25 cellular contexts compared by ENCODE assay signal in genomic region chr3:122984007-122984406, GRCh38. TPM values are rescaled to one million over a fixed set of nuclear protein-coding genes. Genes with fewer than 3 reads are reported as not detected.
A peak's percentile ranks its signal among the peaks of the same experiment; 100 is the strongest.
DNase-seq lines count a peak whose midpoint lies in the region; FAIRE-seq and TF ChIP-seq lines count a peak whose summit lies in the region.
"Had no signal": no experiment of that assay in that cellular context is flagged by ENCODE, and none has a peak within 500 bp of the region (broad histone marks: within the 10 kb centered on the region; RNA-seq: fewer than 3 reads in every experiment).

No MANE protein-coding gene starts in this region.

- DNase-seq in H1 (ENCODE audit: low read depth in 1 of 2, low spot score in 2 of 2), result peak in 1 of 2 experiments; percentile 70
- DNase-seq in neural progenitor cell (ENCODE audit: low spot score), result peak; percentile 39
- no peak for DNase-seq in foreskin melanocyte
- no peak for DNase-seq in BE2C
- no peak for DNase-seq in CD1c-positive myeloid dendritic cell (ENCODE audit: extremely low spot score)
- DNase-seq: COR-L47, DMS153, GM23248, IMR-90, Kasumi-1, MG63, NCI-H1048, NCI-H146, NCI-H2081, NCI-H2171 treated with DMSO at 0.1 percent for 48 hours, NCI-H446, NCI-H69, Right ventricle myocardium superior had no signal

- H2BK15ac ChIP-seq in H1 (ENCODE audit: low read length), result peak overlapping the region; percentile 40; the same call in 1 of the 2 replicates

- WGBS in H1 (ENCODE audit: extremely low coverage in 1 of 2, insufficient coverage in 1 of 2, insufficient read length in 1 of 2, insufficient replicate concordance in 2 of 2, low coverage in 1 of 2, low lambda C conversion rate in 2 of 2, missing lambda C conversion rate in 1 of 2), 2 experiments, result 50% methylated on average over 11 of the region's 11 CpGs; no CpG with 5 or more reads in 1 of the 2 experiments

- peaks cover 65% of the 10 kb centered on the region for H3F3A ChIP-seq in neural progenitor cell (ENCODE audit: low read depth)

- H3K4ac ChIP-seq in H1 (replicated peaks; ENCODE audit: insufficient read length, low read depth, low read length), result peak overlapping the region; percentile 87

- H2AFZ ChIP-seq in H1 (ENCODE audit: low read length) (no peak overlapping the region), neural progenitor cell (replicated peaks) (no peak overlapping the region)
- H2AFZ ChIP-seq: GM23248 had no signal

- H3K27ac Mint-ChIP-seq in neural progenitor cell, result peak overlapping the region; percentile 91

- TF ChIP-seq CTCF in H1 (IDR thresholded peaks at IDR 0.05; ENCODE audit: control extremely low read depth in 1 of 3, insufficient read depth in 1 of 3, low read depth in 1 of 3, low read length in 3 of 3) (no peak), neural progenitor cell (IDR thresholded peaks at IDR 0.05) (no peak), BE2C (IDR thresholded peaks at IDR 0.05; ENCODE audit: low read depth, low read length) (no peak)

- peak overlapping the region; percentile 94; the same call in 1 of the 2 replicates for H2BK20ac ChIP-seq in H1 (ENCODE audit: low read length)

- no peak for TF ChIP-seq POLR2A in H1 (IDR thresholded peaks at IDR 0.05; ENCODE audit: control extremely low read depth in 1 of 2, low read depth in 2 of 2, low read length in 2 of 2)

- H3K23me2 ChIP-seq in H1 (ENCODE audit: low read depth, low read length), result peaks cover 2% of the 10 kb centered on the region; the same call in 1 of the 2 replicates

- FAIRE-seq in H1 (lab: Jason Lieb, UNC), result no peak
- FAIRE-seq: GM12891, GM19239, RCC 7860 had no signal

- H3K23ac ChIP-seq in H1 (ENCODE audit: insufficient read length), result no peak overlapping the region

- H3K9me3 ChIP-seq in BLaER1 treated with 17β-estradiol and CSF1 and Interleukin-3, amounts not matched to agents 10 nM and 100 nM (replicated peaks in 1 of 11), result no peaks in the 10 kb centered on the region
- no peaks in the 10 kb centered on the region for H3K9me3 ChIP-seq in HUES6 (ENCODE audit: control insufficient read depth, insufficient read depth, low read depth, low read length)
- no peaks in the 10 kb centered on the region for H3K9me3 ChIP-seq in H1 (ENCODE audit: insufficient read depth in 2 of 2, low read depth in 1 of 2, low read length in 1 of 2)
- H3K9me3 ChIP-seq in neural progenitor cell (ENCODE audit: low read depth), result no peaks in the 10 kb centered on the region
- no peaks in the 10 kb centered on the region for H3K9me3 ChIP-seq in BE2C
- H3K9me3 ChIP-seq: MG63 had no signal

- H2BK5ac ChIP-seq in H1 (ENCODE audit: low read depth, low read length), result peak overlapping the region; percentile 73; the same call in 1 of the 2 replicates

- no peaks in the 10 kb centered on the region for H3K36me3 ChIP-seq in BLaER1 treated with 17β-estradiol and CSF1 and Interleukin-3, amounts not matched to agents 10 nM and 100 nM
- no peaks in the 10 kb centered on the region for H3K36me3 ChIP-seq in HUES6 (ENCODE audit: control insufficient read depth, insufficient read depth, low read length)
- H3K36me3 ChIP-seq in H1 (ENCODE audit: control insufficient read depth in 2 of 4, insufficient read depth in 4 of 4, low read length in 3 of 4), result no peaks in the 10 kb centered on the region
- H3K36me3 ChIP-seq in neural progenitor cell, result no peaks in the 10 kb centered on the region
- no peaks in the 10 kb centered on the region for H3K36me3 ChIP-seq in BE2C
- H3K36me3 ChIP-seq: MG63 had no signal

- no peak overlapping the region for H2AK5ac ChIP-seq in H1 (ENCODE audit: low read depth, low read length)

- H4K91ac ChIP-seq in H1 (replicated peaks; ENCODE audit: insufficient read length, low read length), result peak overlapping the region; percentile 45

- H3K56ac ChIP-seq in H1 (replicated peaks; ENCODE audit: insufficient read length, low read depth, low read length), result no peak overlapping the region

- H3K4me3 Mint-ChIP-seq in neural progenitor cell, result peak overlapping the region; percentile 14
- H3K4me3 Mint-ChIP-seq: CD14-positive monocyte had no signal

- H3K27ac ChIP-seq in BLaER1 treated with 17β-estradiol and CSF1 and Interleukin-3, amounts not matched to agents 10 nM and 100 nM, result peak overlapping the region in 1 of 11 experiments; percentile 36; a peak in 1 of 22 replicates
- H3K27ac ChIP-seq in HUES6 (ENCODE audit: low read depth, low read length), result no peak overlapping the region
- no peak overlapping the region for H3K27ac ChIP-seq in H1 (ENCODE audit: low read depth, low read length)
- no peak overlapping the region for H3K27ac ChIP-seq in neural progenitor cell
- H3K27ac ChIP-seq: GM23248 had no signal

- H3K79me2 ChIP-seq in H1 (ENCODE audit: control insufficient read depth in 1 of 2, insufficient read depth in 2 of 2, low read length in 2 of 2) (no peaks in the 10 kb centered on the region), neural progenitor cell (ENCODE audit: low read depth) (no peaks in the 10 kb centered on the region)

- peak overlapping the region; percentile 23 to 87 (median 80) for H3K4me2 ChIP-seq in BLaER1 treated with 17β-estradiol and CSF1 and Interleukin-3, amounts not matched to agents 10 nM and 100 nM
- H3K4me2 ChIP-seq in H1 (ENCODE audit: insufficient read depth in 1 of 2, low read depth in 2 of 2, low read length in 2 of 2) (peak overlapping the region; percentile 12 to 33; a peak in 2 of 4 replicates), neural progenitor cell (peak overlapping the region; percentile 11)

- peak overlapping the region; percentile 55; the same call in 1 of the 2 replicates for H3K18ac ChIP-seq in H1 (ENCODE audit: extremely low read depth, low read length)

- POLR2A ChIA-PET in H1 (lab: Charles Lee; ENCODE audit: partially characterized antibody), result interaction anchor here (1.0 to 2.0 kb wide), 5 partner anchors 11 to 43 kb away, joined by 3 to 5 read pairs (median 4); partner anchors contain the start of gene SEMA5B

- H3K9me3 Mint-ChIP-seq in neural progenitor cell, result no peaks in the 10 kb centered on the region
- H3K9me3 Mint-ChIP-seq: CD14-positive monocyte had no signal

- H4K20me1 ChIP-seq in BLaER1 treated with 17β-estradiol and CSF1 and Interleukin-3, amounts not matched to agents 10 nM and 100 nM, result peaks cover 0 to 1% (median 0%) of the 10 kb centered on the region in 11 experiments; a peak in 1 of 22 replicates
- H4K20me1 ChIP-seq in H1 (replicated peaks in 1 of 2; ENCODE audit: control insufficient read depth in 1 of 2, insufficient read depth in 2 of 2, low read length in 2 of 2) (no peaks in the 10 kb centered on the region), neural progenitor cell (ENCODE audit: low read depth) (peaks cover 17% of the 10 kb centered on the region)

- no peak overlapping the region for H3K9ac ChIP-seq in BLaER1 treated with 17β-estradiol and CSF1 and Interleukin-3, amounts not matched to agents 10 nM and 100 nM
- H3K9ac ChIP-seq in HUES6 (ENCODE audit: low read length) (no peak overlapping the region), H1 (replicated peaks in 1 of 4; ENCODE audit: extremely low read depth in 1 of 4, low read depth in 3 of 4, low read length in 3 of 4) (no peak overlapping the region), neural progenitor cell (no peak overlapping the region)
- H3K9ac ChIP-seq: GM23248 had no signal

- CTCF ChIA-PET in H1 (lab: Charles Lee; ENCODE audit: partially characterized antibody), result interaction anchor here (0.8 to 4.6 kb wide), 14 partner anchors 9 to 47 kb away, joined by 3 to 20 read pairs (median 6); partner anchors contain the start of gene SEMA5B

- no peaks in the 10 kb centered on the region for H3K79me1 ChIP-seq in H1 (ENCODE audit: low read depth, low read length)

- peaks cover 3% of the 10 kb centered on the region for H3K36me3 Mint-ChIP-seq in neural progenitor cell
- H3K36me3 Mint-ChIP-seq: CD14-positive monocyte had no signal

- peak overlapping the region; percentile 0 for H4K5ac ChIP-seq in H1 (ENCODE audit: insufficient read length, low read depth, low read length)

- no peaks in the 10 kb centered on the region; a peak in 1 of 22 replicates for H3K27me3 ChIP-seq in BLaER1 treated with 17β-estradiol and CSF1 and Interleukin-3, amounts not matched to agents 10 nM and 100 nM
- H3K27me3 ChIP-seq in HUES6 (ENCODE audit: control insufficient read depth, insufficient read depth, low read length) (no peaks in the 10 kb centered on the region), H1 (replicated peaks in 1 of 4; ENCODE audit: control insufficient read depth in 3 of 4, extremely low read depth in 1 of 4, insufficient read depth in 3 of 4, low read length in 3 of 4) (no peaks in the 10 kb centered on the region; a peak in 1 of 7 replicates), neural progenitor cell (no peaks in the 10 kb centered on the region), BE2C (peaks cover 20% of the 10 kb centered on the region)

- TF ChIP-seq EP300 in H1 (IDR thresholded peaks at IDR 0.05; ENCODE audit: borderline replicate concordance in 1 of 2, low read depth in 2 of 2, low read length in 2 of 2), result no peak

- TF ChIP-seq RAD21 in H1 (IDR thresholded peaks at IDR 0.05 in 1 of 2, conservative IDR thresholded peaks at IDR 0.05 in 1 of 2; ENCODE audit: low read depth in 2 of 2, low read length in 2 of 2), result no peak

- peak overlapping the region; percentile 84; the same call in 1 of the 2 replicates for H2BK12ac ChIP-seq in H1 (ENCODE audit: low read depth, low read length)

- H2BK120ac ChIP-seq in H1 (replicated peaks; ENCODE audit: low read depth, low read length), result peak overlapping the region; percentile 47

- H3K4me1 ChIP-seq in BLaER1 treated with 17β-estradiol and CSF1 and Interleukin-3, amounts not matched to agents 10 nM and 100 nM, result peaks cover 20 to 91% (median 77%) of the 10 kb centered on the region in 10 experiments
- H3K4me1 ChIP-seq in HUES6 (ENCODE audit: control insufficient read depth, insufficient read depth, low read length) (peaks cover 65% of the 10 kb centered on the region), H1 (replicated peaks in 1 of 4; ENCODE audit: control insufficient read depth in 3 of 4, insufficient read depth in 4 of 4, low read length in 3 of 4) (peaks cover 22 to 53% (median 37%) of the 10 kb centered on the region in 4 experiments), neural progenitor cell (peaks cover 70% of the 10 kb centered on the region), BE2C (peaks cover 8% of the 10 kb centered on the region)

- H3K4me3 ChIP-seq in BLaER1 treated with 17β-estradiol and CSF1 and Interleukin-3, amounts not matched to agents 10 nM and 100 nM, result no peak overlapping the region
- H3K4me3 ChIP-seq in HUES6 (ENCODE audit: low read depth, low read length), result 0 out of 2 replicates have a peak overlapping the region, but pooled peaks have one; percentile 19
- H3K4me3 ChIP-seq in H1 (ENCODE audit: extremely low read depth in 1 of 4, insufficient read depth in 2 of 4, low read depth in 3 of 4, low read length in 4 of 4), result no peak overlapping the region; a peak in 1 of 8 replicates
- H3K4me3 ChIP-seq in neural progenitor cell, result no peak overlapping the region
- H3K4me3 ChIP-seq in BE2C (ENCODE audit: low read depth, low read length), result no peak overlapping the region
- H3K4me3 ChIP-seq: GM23248, MG63 had no signal

- no peak overlapping the region for H4K8ac ChIP-seq in H1 (ENCODE audit: extremely low read depth, insufficient read depth, low read length)

- H3K27me3 Mint-ChIP-seq in neural progenitor cell (ENCODE audit: insufficient read depth, low read depth), result peaks cover 4% of the 10 kb centered on the region

- no peak overlapping the region for H3K14ac ChIP-seq in H1 (ENCODE audit: insufficient read length)

- peaks cover 90% of the 10 kb centered on the region for H3K4me1 Mint-ChIP-seq in neural progenitor cell

RNA-seq across cellular contexts. Expression of gene SEMA5B, which starts 43.6 kb away (rescaled TPM):
- 19.9 and 22.4 TPM in 2 replicates for total RNA-seq in H1 (2021; fragmentation: NEBNext Ultra II Directional; extraction: Animal tissue kit (Norgen Biotek cat#: 25700))
- polyA plus RNA-seq in H1 (2011; rRNA removed), result 13.1 and 18.8 TPM in 2 replicates
- 14.6 TPM for polyA plus RNA-seq in H1 (2011; cell fraction: cytosol; rRNA removed)
- 46.9 TPM for polyA plus RNA-seq in H1 (2011; cell fraction: nucleus; rRNA removed)
- polyA plus RNA-seq in H1 (2012, experiment 1 of 2), result 35.4 to 44.8 TPM (median 39.3 TPM) in 4 replicates
- 34.1 TPM for polyA plus RNA-seq in H1 (2012, experiment 2 of 2)
- 21.6 TPM for polyA plus RNA-seq in H1 (2013, experiment 1 of 2)
- polyA plus RNA-seq in H1 (2013, experiment 2 of 2), result 18.3 TPM
- 19.3 and 20.2 TPM in 2 replicates for polyA minus RNA-seq in H1 (2011; rRNA and poly(A)+ RNA removed)
- 13.8 TPM for polyA minus RNA-seq in H1 (2011; cell fraction: cytosol; rRNA and poly(A)+ RNA removed)
- 24.5 TPM for polyA minus RNA-seq in H1 (2011; cell fraction: nucleus; rRNA and poly(A)+ RNA removed)
- 10.1 and 25.6 TPM in 2 replicates for total RNA-seq in neural progenitor cell (ENCODE audit: low replicate concordance)
- 10.7 TPM for polyA plus RNA-seq in BE2C (2012; ENCODE audit: insufficient read depth, insufficient read length, low read depth)
- total RNA-seq: Daoy, GM23248, IMR-90 had no signal
- polyA plus RNA-seq: CD14-positive monocyte, GM23248, IMR-90 had no signal

Comparison
In these comparisons a context has a peak if more than half of its experiments do, and no peak if none do; other contexts are left out.
1. H3K4me2 ChIP-seq: peak in every context shown above with its lines; median percentile 80 in BLaER1 treated with 17β-estradiol and CSF1 and Interleukin-3, amounts not matched to agents 10 nM and 100 nM; 22 in H1; 11 in neural progenitor cell.